9 cellular contexts compared by ENCODE assay signal in genomic region chr9:35923927-35924763, GRCh38. TPM values are rescaled to one million over a fixed set of nuclear protein-coding genes. Genes with fewer than 3 reads are reported as not detected.
DNase-seq lines count a peak whose midpoint lies in the region; TF ChIP-seq lines count a peak whose summit lies in the region.
"Had no signal": no experiment of that assay in that cellular context is flagged by ENCODE, and none has a peak within 500 bp of the region (broad histone marks: within the 10 kb centered on the region; RNA-seq: fewer than 3 reads in every experiment).

No MANE protein-coding gene starts in this region.

- H3K9ac ChIP-seq in H9 (ENCODE audit: extremely low read depth, insufficient read length, low read length) = no peak overlapping the region

- H3K14ac ChIP-seq in H9 (ENCODE audit: insufficient read depth, low read length) = no peak overlapping the region

- peak; percentile 87 for DNase-seq in AG09309 (ENCODE audit: low read depth)
- peak; percentile 98 for DNase-seq in M059J (ENCODE audit: low read depth)
- peak; percentile 47 for DNase-seq in middle frontal gyrus (ENCODE audit: extremely low spot score, low spot score)
- DNase-seq in WERI-Rb-1 = no peak
- no peak for DNase-seq in H9
- DNase-seq in Kasumi-1 (lab: John Stamatoyannopoulos, UW) = no peak

- no peak overlapping the region for H4K91ac ChIP-seq in H9 (ENCODE audit: insufficient read length, low read depth, low read length)

- H3K27ac Mint-ChIP-seq in H9 = no peak overlapping the region

- H2BK20ac ChIP-seq in H9 (ENCODE audit: low read depth, low read length, poor library complexity, severe bottlenecking) = no peak overlapping the region

- H3K79me2 ChIP-seq in H9 (ENCODE audit: insufficient read depth, low read length) = no peaks in the 10 kb centered on the region

- H4K8ac ChIP-seq in H9 (replicated peaks; ENCODE audit: insufficient read length, low read depth, low read length) = no peak overlapping the region

- no peak overlapping the region for H2BK12ac ChIP-seq in H9 (ENCODE audit: insufficient read length, low read depth, low read length)

- no peak overlapping the region for H2BK15ac ChIP-seq in H9 (ENCODE audit: low read depth, low read length)

- H3K27me3 Mint-ChIP-seq in H9 (ENCODE audit: low read depth) = peaks cover 2% of the 10 kb centered on the region; the same call in 1 of the 2 replicates

- no peak overlapping the region for H2BK120ac ChIP-seq in H9 (ENCODE audit: low read depth, low read length, poor library complexity, severe bottlenecking)

- no peak overlapping the region for H3K4me2 ChIP-seq in H9 (ENCODE audit: insufficient read depth, insufficient read length, low read length)

- H3K23ac ChIP-seq in H9 (ENCODE audit: insufficient read length, low read depth, low read length) = no peak overlapping the region

- H3K9me3 Mint-ChIP-seq in H9 = no peaks in the 10 kb centered on the region

- no peak overlapping the region for H3K4ac ChIP-seq in H9 (ENCODE audit: low read depth, low read length)

- no peaks in the 10 kb centered on the region for H3K79me1 ChIP-seq in H9 (ENCODE audit: insufficient read depth, low read depth, low read length, poor library complexity, severe bottlenecking)

- no peaks in the 10 kb centered on the region for H4K20me1 ChIP-seq in H9 (ENCODE audit: control insufficient read depth, insufficient read depth, insufficient read length)

- no peak overlapping the region for H3K56ac ChIP-seq in H9 (ENCODE audit: insufficient read length, low read depth, low read length)

- H2AK5ac ChIP-seq in H9 (ENCODE audit: insufficient read length, low read length) = no peak overlapping the region

- no peak overlapping the region for H3K4me3 Mint-ChIP-seq in H9

- H3K27me3 ChIP-seq in WERI-Rb-1 (ENCODE audit: insufficient read depth, low read depth, severe bottlenecking) (no peaks in the 10 kb centered on the region), H9 (ENCODE audit: insufficient read depth, low read length) (no peaks in the 10 kb centered on the region)

- no peak overlapping the region for H3K18ac ChIP-seq in H9 (ENCODE audit: insufficient read length, low read depth, low read length)

- H2AFZ ChIP-seq in H9 (ENCODE audit: low read length) = no peak overlapping the region

- WGBS in urinary bladder = 61% methylated on average over 9 of the region's 9 CpGs
- WGBS in H9 (ENCODE audit: extremely low coverage, insufficient read length, low lambda C conversion rate) = no CpG with 5 or more reads among the region's 9 CpGs

- H3K9me3 ChIP-seq in WERI-Rb-1 (ENCODE audit: severe bottlenecking) = no peaks in the 10 kb centered on the region
- H3K9me3 ChIP-seq in H9 (ENCODE audit: control insufficient read depth, low read depth, low read length) = no peaks in the 10 kb centered on the region

- no peaks in the 10 kb centered on the region for H3K23me2 ChIP-seq in H9 (ENCODE audit: insufficient read length, low read depth, low read length, poor library complexity, severe bottlenecking)

- H4K5ac ChIP-seq in H9 (ENCODE audit: insufficient read length, low read depth, low read length) = no peak overlapping the region

- no peak overlapping the region for H3T11ph ChIP-seq in H9 (ENCODE audit: low read length)

- H2BK5ac ChIP-seq in H9 (ENCODE audit: insufficient read length, low read length) = no peak overlapping the region

- H3K36me3 ChIP-seq in urinary bladder (ENCODE audit: insufficient read depth) (no peaks in the 10 kb centered on the region), WERI-Rb-1 (no peaks in the 10 kb centered on the region)

- no peak for TF ChIP-seq CTCF in AG09309 (IDR thresholded peaks at IDR 0.05; ENCODE audit: control insufficient read depth, insufficient read depth, low read depth, low read length, missing control alignments)
- no peak for TF ChIP-seq CTCF in WERI-Rb-1 (IDR thresholded peaks at IDR 0.05; ENCODE audit: low read depth, low read length)
- no peak for TF ChIP-seq CTCF in H9 (conservative IDR thresholded peaks at IDR 0.05)

- H3K4me1 ChIP-seq in urinary bladder (ENCODE audit: insufficient read depth) (no peaks in the 10 kb centered on the region), H9 (ENCODE audit: insufficient read depth, low read length) (no peaks in the 10 kb centered on the region)

- H3K36me3 Mint-ChIP-seq in H9 (ENCODE audit: insufficient read depth in 1 of 3, low read depth in 3 of 3) = no peaks in the 10 kb centered on the region

- H3K4me1 Mint-ChIP-seq in H9 = peaks cover 3 to 6% of the 10 kb centered on the region in 2 experiments

- H3K4me3 ChIP-seq in AG09309 (ENCODE audit: control insufficient read depth, low read depth, low read length) (no peak overlapping the region), urinary bladder (ENCODE audit: low read depth, low read length) (no peak overlapping the region), WERI-Rb-1 (ENCODE audit: low read depth, low read length) (no peak overlapping the region)

- H3K27ac ChIP-seq in cingulate gyrus (ENCODE audit: low read depth, low read length) (peak overlapping the region; percentile 39), urinary bladder (ENCODE audit: low read depth) (peak overlapping the region; percentile 23), WERI-Rb-1 (no peak overlapping the region), H9 (ENCODE audit: insufficient read length, low read depth, low read length) (no peak overlapping the region)

RNA-seq across cellular contexts. Expression of gene SPAAR, which starts 14.9 kb away (rescaled TPM):
- not detected in 2 replicates for total RNA-seq in M059J (2014; rRNA removed; shearing (Covaris generic))
- total RNA-seq in urinary bladder (not detected), H9 (2021) (0.26 TPM in 1 of 2 replicates, not detected in the other)
- 1.4 TPM for polyA plus RNA-seq in urinary bladder

RNA-seq across cellular contexts. Expression of gene HRCT1, which starts 18.1 kb away (rescaled TPM):
- 1.6 and 3.1 TPM in 2 replicates for total RNA-seq in M059J (2014; rRNA removed; shearing (Covaris generic))
- 0.42 TPM for total RNA-seq in urinary bladder
- polyA plus RNA-seq in urinary bladder = 15.8 TPM
- not detected in 2 replicates for total RNA-seq in H9 (2021)

RNA-seq across cellular contexts. Expression of gene OR2S2, which starts 33.8 kb away (rescaled TPM):
- not detected in 2 replicates for total RNA-seq in M059J (2014; rRNA removed; shearing (Covaris generic))
- total RNA-seq in urinary bladder = not detected
- not detected for polyA plus RNA-seq in urinary bladder
- total RNA-seq in H9 (2021) = not detected in 2 replicates
- total RNA-seq: glomerular endothelial cell had no signal

RNA-seq across cellular contexts. Expression of gene OR13J1, which starts 53.9 kb away (rescaled TPM):
- not detected in 2 replicates for total RNA-seq in M059J (2014; rRNA removed; shearing (Covaris generic))
- total RNA-seq in urinary bladder = not detected
- not detected for polyA plus RNA-seq in urinary bladder
- not detected in 2 replicates for total RNA-seq in H9 (2021)
- total RNA-seq: glomerular endothelial cell had no signal

Comparison
In these comparisons a context has a peak if more than half of its experiments do, and no peak if none do; other contexts are left out.
1. DNase-seq: peak in AG09309 (single experiment), M059J (single experiment) and middle frontal gyrus (single experiment); none in WERI-Rb-1 (single experiment), H9 (single experiment) and Kasumi-1 (0 of 2).
2. H3K27ac ChIP-seq: peak in cingulate gyrus (single experiment) and urinary bladder (single experiment); none in WERI-Rb-1 (single experiment) and H9 (single experiment).